Comparison of ENCODE assay signal across 14 cellular contexts in the genomic region with DNA sequence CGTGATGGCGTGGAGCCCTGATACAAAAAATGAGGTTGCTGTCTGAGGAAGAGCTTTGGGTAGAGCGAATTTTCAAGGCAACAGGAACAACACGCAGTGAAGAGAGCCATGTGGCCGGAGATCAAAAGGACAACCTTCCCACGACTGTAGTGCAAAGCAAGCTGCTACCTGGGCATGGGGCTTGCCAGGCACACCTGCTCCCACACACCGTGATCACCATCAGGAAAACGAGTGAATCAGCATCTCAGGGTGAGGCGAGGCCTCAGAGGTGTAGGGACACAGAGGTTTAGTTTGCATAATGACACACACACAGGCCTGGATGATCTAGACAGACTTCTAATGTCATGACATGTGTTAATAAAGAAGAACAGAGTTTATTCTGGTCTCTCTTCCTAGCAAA.
DNase-seq lines count a peak whose midpoint lies in the region; ATAC-seq, FAIRE-seq and TF ChIP-seq lines count a peak whose summit lies in the region.
"Had no signal": no experiment of that assay in that cellular context is flagged by ENCODE, and none has a peak within 500 bp of the region (broad histone marks: within the 10 kb centered on the region; RNA-seq: fewer than 3 reads in every experiment).

No MANE protein-coding gene starts in this region.

- no peak overlapping the region for H2AFZ ChIP-seq in HepG2 (ENCODE audit: low read length)

- TF ChIP-seq POLR2A in breast epithelium (IDR thresholded peaks at IDR 0.05) (no peak), HepG2 (IDR thresholded peaks at IDR 0.05; ENCODE audit: insufficient read depth in 1 of 2, low read depth in 2 of 2, low read length in 2 of 2) (no peak), uterus (IDR thresholded peaks at IDR 0.05) (no peak)

- no TSS peak for BruUV-seq in MCF 10A (replicated peaks; lab: Mats Ljungman, UMichigan)
- no TSS peak for BruUV-seq in HepG2 (replicated peaks; lab: Mats Ljungman, UMichigan)

- H3K27ac Mint-ChIP-seq in MCF 10A (ENCODE audit: low read depth, unreplicated experiment), result no peak overlapping the region
- H3K27ac Mint-ChIP-seq: stimulated activated naive CD8-positive, alpha-beta T cell treated with anti-CD3 and anti-CD28 coated beads, Interleukin-15, Interleukin-2, amounts not matched to agents 100 ng/mL and 50 ng/mL, for 24 hours had no signal

- no peak overlapping the region for H3K27ac ChIP-seq in breast epithelium
- peak overlapping the region; percentile 68 for H3K27ac ChIP-seq in RWPE1
- H3K27ac ChIP-seq in HepG2 (ENCODE audit: extremely low read length, insufficient read depth, low read length), result peak overlapping the region; percentile 68
- peak overlapping the region; percentile 15 to 59 for H3K27ac ChIP-seq in uterus
- H3K27ac ChIP-seq: cardiac muscle cell had no signal

- H3K36me3 ChIP-seq in breast epithelium, result no peaks in the 10 kb centered on the region
- peaks cover 1 to 2% of the 10 kb centered on the region in 2 experiments; a peak in 4 of 5 replicates for H3K36me3 ChIP-seq in HepG2 (replicated peaks in 1 of 2; ENCODE audit: control insufficient read depth in 1 of 2, insufficient read depth in 2 of 2, low read length in 2 of 2)
- no peaks in the 10 kb centered on the region for H3K36me3 ChIP-seq in uterus
- H3K36me3 ChIP-seq: cardiac muscle cell had no signal

- CTCF ChIA-PET in MCF 10A (lab: Yijun Ruan, JAX), result interaction anchor here (1.0 to 1.3 kb wide), 3 partner anchors 36 to 646 kb away, joined by 3 to 4 read pairs (median 3); no protein-coding TSS in a partner anchor
- CTCF ChIA-PET in RWPE1 (lab: Yijun Ruan, JAX), result interaction anchor here (0.7 kb wide), 1 partner anchor 154 kb away, joined by 3 read pairs; no protein-coding TSS in a partner anchor
- CTCF ChIA-PET in HepG2 (lab: Yijun Ruan, JAX; ENCODE audit: low intra/inter-chr PET ratio, low total read pairs), result no interaction called here

- H3K4me2 ChIP-seq in HepG2 (ENCODE audit: low read depth, low read length), result no peak overlapping the region

- H3K9ac ChIP-seq in HepG2 (ENCODE audit: insufficient read depth, low read depth, low read length), result no peak overlapping the region

- H3K4me3 Mint-ChIP-seq in MCF 10A (ENCODE audit: unreplicated experiment), result no peak overlapping the region
- H3K4me3 Mint-ChIP-seq: stimulated activated naive CD8-positive, alpha-beta T cell treated with anti-CD3 and anti-CD28 coated beads, Interleukin-15, Interleukin-2, amounts not matched to agents 100 ng/mL and 50 ng/mL, for 24 hours had no signal

- no peaks in the 10 kb centered on the region for H3K27me3 Mint-ChIP-seq in MCF 10A (ENCODE audit: insufficient read depth, unreplicated experiment)
- H3K27me3 Mint-ChIP-seq: stimulated activated naive CD8-positive, alpha-beta T cell treated with anti-CD3 and anti-CD28 coated beads, Interleukin-15, Interleukin-2, amounts not matched to agents 100 ng/mL and 50 ng/mL, for 24 hours had no signal

- no peaks in the 10 kb centered on the region for H3K9me3 Mint-ChIP-seq in MCF 10A (ENCODE audit: unreplicated experiment)
- H3K9me3 Mint-ChIP-seq: stimulated activated naive CD8-positive, alpha-beta T cell treated with anti-CD3 and anti-CD28 coated beads, Interleukin-15, Interleukin-2, amounts not matched to agents 100 ng/mL and 50 ng/mL, for 24 hours had no signal

- DNase-seq in MCF 10A (ENCODE audit: unreplicated experiment) (peak; percentile 40), breast epithelium (ENCODE audit: low spot score in 2 of 2) (no peak), RWPE1 (ENCODE audit: low spot score) (peak; percentile 49), HepG2 (ENCODE audit: low spot score) (peak; percentile 45), uterus (no peak), middle frontal gyrus (ENCODE audit: extremely low spot score, low spot score) (no peak), foreskin melanocyte (no peak)
- no peak for DNase-seq in stimulated activated CD4-positive, alpha-beta T cell treated with anti-CD3 and anti-CD28 coated beads, Interleukin-12 subunit alpha, Interleukin-12 subunit beta, amount 100 ng/mL, for 4 hours
- DNase-seq: AML-193, foreskin fibroblast, NCI-H446, T-helper 1 cell had no signal

- H3K4me3 ChIP-seq in breast epithelium (no peak overlapping the region), HepG2 (replicated peaks in 1 of 3; ENCODE audit: insufficient read depth in 1 of 3, low read depth in 2 of 3, low read length in 3 of 3) (no peak overlapping the region), uterus (no peak overlapping the region)
- H3K4me3 ChIP-seq: cardiac muscle cell had no signal

- H3K36me3 Mint-ChIP-seq in MCF 10A (ENCODE audit: insufficient read depth, unreplicated experiment), result peaks cover 36% of the 10 kb centered on the region

- no peaks in the 10 kb centered on the region for H4K20me1 ChIP-seq in HepG2 (ENCODE audit: insufficient read depth, low read length)

- no peaks in the 10 kb centered on the region for H3K79me2 ChIP-seq in HepG2 (ENCODE audit: insufficient read depth, low read length)

- no peaks in the 10 kb centered on the region for H3K27me3 ChIP-seq in breast epithelium
- H3K27me3 ChIP-seq in HepG2 (ENCODE audit: control insufficient read depth in 1 of 2, insufficient read depth in 2 of 2, low read length in 2 of 2), result no peaks in the 10 kb centered on the region
- no peaks in the 10 kb centered on the region for H3K27me3 ChIP-seq in uterus
- H3K27me3 ChIP-seq: cardiac muscle cell had no signal

- TF ChIP-seq CTCF in MCF 10A (IDR thresholded peaks at IDR 0.05; ENCODE audit: unreplicated experiment) (no peak), breast epithelium (IDR thresholded peaks at IDR 0.05) (no peak), RWPE1 (conservative IDR thresholded peaks at IDR 0.05; ENCODE audit: low read depth) (no peak), HepG2 (CRISPR knock-in tag; IDR thresholded peaks at IDR 0.05) (no peak), uterus (IDR thresholded peaks at IDR 0.05) (no peak)

- POLR2A ChIA-PET in MCF 10A (lab: Yijun Ruan, JAX) (interaction anchor here (0.6 to 2.0 kb wide), 8 partner anchors 13 to 279 kb away, joined by 3 to 12 read pairs (median 4); no protein-coding TSS in a partner anchor), RWPE1 (lab: Yijun Ruan, JAX; ENCODE audit: low non-redundant PET) (no interaction called here), HepG2 (lab: Yijun Ruan, JAX) (interaction anchor here (1.2 to 3.2 kb wide), 3 partner anchors 19 to 645 kb away, joined by 3 to 21 read pairs (median 3); a partner anchor contains a TSS)

- no peak for TF ChIP-seq RAD21 in HepG2 (CRISPR knock-in tag; IDR thresholded peaks at IDR 0.05)

- no peak for ATAC-seq in HepG2

- peaks cover 38% of the 10 kb centered on the region for H3K4me1 Mint-ChIP-seq in MCF 10A (ENCODE audit: insufficient read depth, unreplicated experiment)

- intact Hi-C loops in MCF 10A (cut with micrococcal nuclease) (no loop called here), breast epithelium (cut with DNase I; ENCODE audit: low total_unique reads) (no loop called here), HepG2 (cut with micrococcal nuclease; ENCODE audit: unreplicated experiment) (no loop called here), uterus (cut with DNase I; ENCODE audit: low total_unique reads) (no loop called here)

- H3K4me1 ChIP-seq in breast epithelium, result no peaks in the 10 kb centered on the region
- H3K4me1 ChIP-seq in HepG2 (ENCODE audit: insufficient read depth, low read length), result peaks cover 72% of the 10 kb centered on the region
- no peaks in the 10 kb centered on the region for H3K4me1 ChIP-seq in uterus

- TF ChIP-seq EP300 in HepG2 (IDR thresholded peaks at IDR 0.05; ENCODE audit: low read depth in 2 of 2, low read length in 2 of 2) (no peak), HepG2 (CRISPR knock-in tag; IDR thresholded peaks at IDR 0.05; ENCODE audit: borderline replicate concordance) (no peak)

- in situ Hi-C loops in HepG2 (cut with HindIII; ENCODE audit: extremely low pct_ligation_motif_present, low pct_unique_long_range_greater_than_20kb), result no loop called here

- FAIRE-seq in HepG2 (lab: Jason Lieb, UNC), result no peak

- 78% methylated on average over 9 of the region's 9 CpGs for WGBS in HepG2 (ENCODE audit: low lambda C conversion rate)

- H3K9me3 ChIP-seq in breast epithelium (no peaks in the 10 kb centered on the region), HepG2 (ENCODE audit: low read length) (no peaks in the 10 kb centered on the region), uterus (no peaks in the 10 kb centered on the region)

TF ChIP-seq in HepG2, 621 proteins besides CTCF, POLR2A, EP300 and RAD21 (continues in another document):
- TF ChIP-seq ZNF619 (CRISPR knock-in tag; IDR thresholded peaks at IDR 0.05), result 0 out of 2 replicates have a peak, but pooled peaks have one; percentile 20
- no peak for TF ChIP-seq ADNP (CRISPR knock-in tag; IDR thresholded peaks at IDR 0.05)

Comparison
In these comparisons a context has a peak if more than half of its experiments do, and no peak if none do; other contexts are left out.
1. DNase-seq: peak in MCF 10A (single experiment), RWPE1 (single experiment) and HepG2 (single experiment); none in breast epithelium (0 of 2), uterus (0 of 2), middle frontal gyrus (single experiment), foreskin melanocyte (single experiment) and stimulated activated CD4-positive, alpha-beta T cell treated with anti-CD3 and anti-CD28 coated beads, Interleukin-12 subunit alpha, Interleukin-12 subunit beta, amount 100 ng/mL, for 4 hours (single experiment).
2. H3K27ac ChIP-seq: peak in RWPE1 (single experiment), HepG2 (single experiment) and uterus (2 of 2); none in breast epithelium (0 of 2).